9 cellular contexts compared by ENCODE assay signal in the genomic region with DNA sequence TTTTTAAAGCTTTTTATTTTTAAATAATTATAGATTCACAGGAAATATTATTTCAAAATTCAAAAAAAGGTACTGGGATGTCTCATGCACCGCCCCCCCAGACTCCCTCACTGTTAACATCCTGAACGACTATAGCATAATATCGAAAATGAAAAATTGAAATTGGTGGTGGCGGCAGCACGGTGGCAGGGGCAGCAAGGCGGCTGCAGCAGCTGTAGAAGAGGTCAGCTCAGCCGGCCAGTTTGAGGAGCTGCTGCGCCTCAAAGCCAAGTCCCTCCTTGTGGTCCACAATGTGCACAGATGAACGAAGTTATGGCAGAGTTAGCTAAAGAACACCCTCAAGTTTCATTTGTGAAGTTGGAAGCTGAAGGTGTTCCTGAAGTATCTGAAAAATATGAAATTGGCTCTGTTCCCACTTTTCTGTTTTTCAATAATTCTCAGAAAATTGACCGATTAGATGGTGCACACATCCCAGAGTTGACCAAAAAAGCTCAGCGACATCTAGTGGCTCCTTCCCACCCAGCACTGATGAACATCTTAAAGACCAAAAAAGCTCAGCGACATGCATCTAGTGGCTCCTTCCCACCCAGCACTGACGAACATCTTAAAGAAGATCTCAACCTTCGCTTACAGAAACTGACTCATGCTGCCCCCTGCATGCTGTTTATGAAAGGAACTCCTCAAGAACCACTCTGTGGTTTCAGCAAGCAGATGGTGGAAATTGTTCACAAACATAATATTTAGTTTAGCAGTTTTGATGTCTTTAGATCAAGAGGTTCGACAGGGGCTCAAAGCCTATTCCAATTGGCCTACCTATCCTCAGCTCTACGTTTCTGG.
A peak's percentile ranks its signal among the peaks of the same experiment; 100 is the strongest.
DNase-seq lines count a peak whose midpoint lies in the region; ATAC-seq, FAIRE-seq and TF ChIP-seq lines count a peak whose summit lies in the region.
"Had no signal": no experiment of that assay in that cellular context is flagged by ENCODE, and none has a peak within 500 bp of the region (broad histone marks: within the 10 kb centered on the region; RNA-seq: fewer than 3 reads in every experiment).

No MANE protein-coding gene starts in this region.

- no peaks in the 10 kb centered on the region for H4K20me1 ChIP-seq in IMR-90 (ENCODE audit: insufficient read depth, low read length)
- no peaks in the 10 kb centered on the region for H4K20me1 ChIP-seq in GM12878 (ENCODE audit: control insufficient read depth, insufficient read depth)

- H3K9ac ChIP-seq in IMR-90 (ENCODE audit: low read depth, low read length) (no peak overlapping the region), GM12878 (ENCODE audit: control insufficient read depth, insufficient read depth, low read length) (no peak overlapping the region)

- peaks cover 6% of the 10 kb centered on the region; the same call in 1 of the 2 replicates for H3K9me1 ChIP-seq in IMR-90 (ENCODE audit: insufficient read depth, low read length)

- POLR2A ChIA-PET in IMR-90 (lab: Charles Lee; ENCODE audit: unreplicated experiment) (no interaction called here), GM12878 (lab: Charles Lee) (no interaction called here)

- H3K9me3 ChIP-seq in IMR-90 (ENCODE audit: control insufficient read depth, insufficient read depth, low read length) (no peaks in the 10 kb centered on the region), T-helper 17 cell (ENCODE audit: control insufficient read depth, low read length, poor library complexity, severe bottlenecking) (peaks cover 3% of the 10 kb centered on the region), GM12878 (replicated peaks; ENCODE audit: control insufficient read depth, insufficient read depth, low read length) (no peaks in the 10 kb centered on the region)

- H3K27ac ChIP-seq in IMR-90 (ENCODE audit: insufficient read depth, low read length) (no peak overlapping the region), GM12878 (ENCODE audit: control insufficient read depth, insufficient read depth) (no peak overlapping the region)

- no peak overlapping the region for H3K4me3 ChIP-seq in IMR-90 (ENCODE audit: insufficient read depth, low read depth, low read length)
- no peak overlapping the region for H3K4me3 ChIP-seq in GM12878

- TF ChIP-seq CTCF in IMR-90 (conservative IDR thresholded peaks at IDR 0.05; ENCODE audit: low read depth, low read length) = peak; percentile 85
- peak; percentile 59 to 71 (median 64); a peak in 5 of 6 replicates for TF ChIP-seq CTCF in GM12878 (IDR thresholded peaks at IDR 0.05 in 2 of 3, conservative IDR thresholded peaks at IDR 0.05 in 1 of 3; ENCODE audit: control insufficient read depth in 2 of 3, extremely low read depth in 1 of 3, insufficient read depth in 1 of 3, low read depth in 3 of 3, low read length in 3 of 3)

- H3K36me3 Mint-ChIP-seq in T-helper 17 cell (ENCODE audit: low read depth) = peaks cover 2% of the 10 kb centered on the region

- no peak overlapping the region for H3K4ac ChIP-seq in IMR-90 (ENCODE audit: low read depth, low read length)

- H3K4me1 ChIP-seq in IMR-90 (ENCODE audit: control insufficient read depth, insufficient read depth, low read length) (peaks cover 4% of the 10 kb centered on the region), GM12878 (ENCODE audit: control insufficient read depth, insufficient read depth, low read length) (no peaks in the 10 kb centered on the region)

- 0 out of 2 replicates have a peak overlapping the region, but pooled peaks have one; percentile 8 for H3K18ac ChIP-seq in IMR-90 (ENCODE audit: low read depth, low read length)

- RAD21 ChIA-PET in GM12878 (lab: Charles Lee; ENCODE audit: unreplicated experiment) = interaction anchor here (0.8 to 2.2 kb wide), 13 partner anchors 8 to 698 kb away, joined by 3 to 16 read pairs (median 3); a partner anchor contains a TSS

- intact Hi-C loops in IMR-90 (cut with micrococcal nuclease) = loop anchor here (1.0 to 5.0 kb wide), 4 partner anchors 86 to 236 kb away; a partner anchor contains a TSS
- intact Hi-C loops in GM12878 (cut with micrococcal nuclease; ENCODE audit: unreplicated experiment) = loop anchor here (1.0 kb wide), 1 partner anchor 236 kb away; no protein-coding TSS in a partner anchor

- H4K8ac ChIP-seq in IMR-90 (ENCODE audit: low read depth in 2 of 2, low read length in 2 of 2) = peak overlapping the region in 1 of 2 experiments; percentile 48; a peak in 1 of 4 replicates

- FAIRE-seq in GM12878 (lab: Jason Lieb, UNC) = no peak
- FAIRE-seq: frontal cortex had no signal

- SMC1A ChIA-PET in GM12878 (lab: Charles Lee; ENCODE audit: uncharacterized antibody, unreplicated experiment) = interaction anchor here (0.7 to 3.7 kb wide), 24 partner anchors 9 to 718 kb away, joined by 3 to 22 read pairs (median 4); a partner anchor contains a TSS

- H3K27me3 ChIP-seq in IMR-90 (ENCODE audit: control insufficient read depth, insufficient read depth, low read length) (no peaks in the 10 kb centered on the region), GM12878 (replicated peaks in 1 of 2; ENCODE audit: control insufficient read depth in 2 of 2, insufficient read depth in 2 of 2, low read length in 1 of 2) (no peaks in the 10 kb centered on the region)

- 67% methylated on average over 5 of the region's 16 CpGs; no CpG with 5 or more reads in 1 of the 2 experiments for WGBS in IMR-90 (ENCODE audit: extremely low coverage in 2 of 2, insufficient read length in 1 of 2), 2 experiments
- 8% methylated on average over 16 of the region's 16 CpGs for WGBS in GM12878 (ENCODE audit: insufficient coverage, insufficient replicate concordance, low lambda C conversion rate, missing lambda C conversion rate)

- no peak overlapping the region; the same call in 1 of the 2 replicates for H3K4me2 ChIP-seq in IMR-90 (ENCODE audit: low read depth, low read length)
- no peak overlapping the region for H3K4me2 ChIP-seq in GM12878 (ENCODE audit: control insufficient read depth, insufficient read depth)

- CTCF ChIA-PET in IMR-90 (lab: Yijun Ruan, JAX) (interaction anchor here (0.6 to 3.3 kb wide), 20 partner anchors 9 to 851 kb away, joined by 3 to 25 read pairs (median 5); a partner anchor contains a TSS), GM12878 (lab: Yijun Ruan, JAX) (interaction anchor here (0.7 to 4.9 kb wide), 36 partner anchors 9 to 696 kb away, joined by 3 to 74 read pairs (median 5); a partner anchor contains a TSS)

- BruUV-seq in IMR-90 (replicated peaks; lab: Mats Ljungman, UMichigan) (no TSS peak), GM12878 (replicated peaks; lab: Mats Ljungman, UMichigan) (no TSS peak)

- no peaks in the 10 kb centered on the region for H3K79me2 ChIP-seq in GM12878 (ENCODE audit: control insufficient read depth, insufficient read depth, low read length)

- in situ Hi-C loops in G401 (cut with HindIII; ENCODE audit: low sequenced_read_pairs) = no loop called here
- in situ Hi-C loops in IMR-90 (cut with MboI; ENCODE audit: low sequenced_read_pairs) = loop anchor here (25.0 kb wide), 1 partner anchor 866 kb away; a partner anchor contains a TSS
- in situ Hi-C loops in GM12878 (cut with MboI) = no loop called here

- H3K36me3 ChIP-seq in IMR-90 (ENCODE audit: control insufficient read depth, insufficient read depth, low read length) (no peaks in the 10 kb centered on the region), GM12878 (ENCODE audit: control insufficient read depth in 2 of 2, insufficient read depth in 2 of 2, low read length in 1 of 2) (no peaks in the 10 kb centered on the region)

- H3K23ac ChIP-seq in IMR-90 (ENCODE audit: low read depth, low read length) = no peak overlapping the region

- H4K91ac ChIP-seq in IMR-90 (ENCODE audit: insufficient read depth, low read depth, low read length) = no peak overlapping the region

- peak; percentile 90 for ATAC-seq in GM21526 (IDR thresholded peaks at IDR 0.05; ENCODE audit: low FRiP score, unreplicated experiment)
- ATAC-seq in IMR-90 (ENCODE audit: low read depth) = peak; percentile 97
- peak; percentile 100 for ATAC-seq in T-helper 17 cell
- ATAC-seq in GM12878 = peak; percentile 97

- TF ChIP-seq POLR2A in IMR-90 (IDR thresholded peaks at IDR 0.05; ENCODE audit: low read depth, low read length) (no peak), GM12878 (IDR thresholded peaks at IDR 0.05; ENCODE audit: low read depth, low read length) (no peak)

- no peak overlapping the region for H2AK9ac ChIP-seq in IMR-90 (replicated peaks; ENCODE audit: low read depth, low read length, poor library complexity)

- peak overlapping the region; percentile 81 for H3K4me3 Mint-ChIP-seq in T-helper 17 cell

- no peak overlapping the region for H4K5ac ChIP-seq in IMR-90 (ENCODE audit: low read depth, low read length)

- no peak overlapping the region for H3K56ac ChIP-seq in IMR-90 (ENCODE audit: extremely low read depth, insufficient read depth, low read length)

- no peak overlapping the region for H3K14ac ChIP-seq in IMR-90 (replicated peaks; ENCODE audit: low read depth, low read length)

- DNase-seq in G401 (ENCODE audit: low spot score) (peak; percentile 39), IMR-90 (peak; percentile 96), T-helper 17 cell (peak in 2 of 3 donors; percentile 14 to 20), GM12878 (ENCODE audit: low read depth, low spot score) (peak; percentile 38), inferior parietal cortex (ENCODE audit: extremely low spot score) (peak; percentile 74), NCI-H2196 (lab: John Stamatoyannopoulos, UW; ENCODE audit: unreplicated experiment) (no peak)
- DNase-seq in stimulated activated CD4-positive, alpha-beta T cell treated with anti-CD3 and anti-CD28 coated beads, Interleukin-1b, Interleukin-23, amount 100 ng/mL, for 48 hours = peak; percentile 34

- peak overlapping the region; percentile 21; the same call in 1 of the 2 replicates for H2BK120ac ChIP-seq in IMR-90 (ENCODE audit: low read depth, low read length)

- TF ChIP-seq RAD21 in IMR-90 (IDR thresholded peaks at IDR 0.05; ENCODE audit: low read length) = peak; percentile 77
- TF ChIP-seq RAD21 in GM12878 (IDR thresholded peaks at IDR 0.05; ENCODE audit: insufficient read depth, low read depth, low read length) = peak; percentile 50

- peaks cover 5% of the 10 kb centered on the region for H3K27me3 Mint-ChIP-seq in T-helper 17 cell

- H2BK20ac ChIP-seq in IMR-90 (ENCODE audit: low read depth, low read length) = no peak overlapping the region

- TF ChIP-seq EP300 in GM12878 (IDR thresholded peaks at IDR 0.05; ENCODE audit: borderline replicate concordance in 1 of 2, control insufficient read depth in 1 of 2, low read depth in 2 of 2, low read length in 2 of 2) = no peak

- H2AFZ ChIP-seq in IMR-90 (replicated peaks; ENCODE audit: low read length, poor library complexity) (no peak overlapping the region), GM12878 (ENCODE audit: control insufficient read depth, low read depth, low read length) (no peak overlapping the region)

- no peak overlapping the region for H2AK5ac ChIP-seq in IMR-90 (ENCODE audit: low read depth, low read length)

- peaks cover 17% of the 10 kb centered on the region for H3K4me1 Mint-ChIP-seq in T-helper 17 cell

- peak overlapping the region; percentile 86 for H3K27ac Mint-ChIP-seq in T-helper 17 cell

- dilution Hi-C loops in IMR-90 (cut with HindIII; ENCODE audit: low sequenced_read_pairs, unreplicated experiment) = no loop called here

- no peak overlapping the region for H2BK15ac ChIP-seq in IMR-90 (ENCODE audit: low read depth, low read length)

- H2BK5ac ChIP-seq in IMR-90 (ENCODE audit: low read depth, low read length, poor library complexity, severe bottlenecking) = peak overlapping the region; percentile 3

- peaks cover 0 to 10% of the 10 kb centered on the region in 2 experiments; a peak in 1 of 4 replicates for H3K79me1 ChIP-seq in IMR-90 (ENCODE audit: low read depth in 1 of 2, low read length in 2 of 2)
